13 cellular contexts compared by ENCODE assay signal in genomic region chr7:132161231-132161915, GRCh38.
DNase-seq lines count a peak whose midpoint lies in the region; ATAC-seq and TF ChIP-seq lines count a peak whose summit lies in the region.
"Had no signal": no experiment of that assay in that cellular context is flagged by ENCODE, and none has a peak within 500 bp of the region (broad histone marks: within the 10 kb centered on the region; RNA-seq: fewer than 3 reads in every experiment).

No MANE protein-coding gene starts in this region.

- no peak overlapping the region for H3K27ac Mint-ChIP-seq in activated CD4-positive, alpha-beta T cell treated with anti-CD3 and anti-CD28 coated beads, Interleukin-2, amount 10 ng/mL, durations not matched to agents 24 days and 14 days

- no peaks in the 10 kb centered on the region for H3K9me3 ChIP-seq in left lung
- H3K9me3 ChIP-seq in testis = no peaks in the 10 kb centered on the region

- intact Hi-C loops in left lung (cut with DNase I) = no loop called here
- intact Hi-C loops in testis (cut with DNase I; ENCODE audit: low total_unique reads) = no loop called here
- intact Hi-C loops in activated CD4-positive, alpha-beta T cell treated with anti-CD3 and anti-CD28 coated beads, Interleukin-2, amount 10 ng/mL, durations not matched to agents 24 days and 14 days (cut with micrococcal nuclease) = no loop called here

- no peak overlapping the region for H3K4me3 ChIP-seq in left lung
- no peak overlapping the region for H3K4me3 ChIP-seq in testis

- DNase-seq in NCI-H82 (lab: John Stamatoyannopoulos, UW) (peak; percentile 36), NCI-H82 treated with DMSO at 0.1 percent for 48 hours (lab: John Stamatoyannopoulos, UW; ENCODE audit: unreplicated experiment) (no peak), cerebellar cortex (ENCODE audit: low spot score) (peak; percentile 44), left lung (peak in 1 of 2 donors; percentile 75), testis (peak; percentile 47)
- no peak for DNase-seq in activated naive CD4-positive, alpha-beta T cell treated with Interleukin-2 at 50 U/mL for 16 hours
- no peak for DNase-seq in activated CD4-positive, alpha-beta T cell treated with anti-CD3 and anti-CD28 coated beads, Interleukin-2, amount 10 ng/mL, durations not matched to agents 24 days and 14 days
- no peak for DNase-seq in stimulated activated CD4-positive, alpha-beta T cell treated with anti-CD3 and anti-CD28 coated beads, Interleukin-1b, Interleukin-23, amount 100 ng/mL, for 48 hours
- DNase-seq: activated naive CD4-positive, alpha-beta T cell treated with anti-CD3 and anti-CD28 coated beads, Interleukin-2, amount 10 ng/mL, durations not matched to agents 7 days and 5 days; central memory CD4-positive, alpha-beta T cell; glutamatergic neuron; kidney; NCI-H2171 had no signal

- no peak for TF ChIP-seq POLR2A in testis (IDR thresholded peaks at IDR 0.05)

- TF ChIP-seq CTCF in left lung (IDR thresholded peaks at IDR 0.05) (no peak), testis (IDR thresholded peaks at IDR 0.05) (no peak)

- no peaks in the 10 kb centered on the region for H3K27me3 Mint-ChIP-seq in activated CD4-positive, alpha-beta T cell treated with anti-CD3 and anti-CD28 coated beads, Interleukin-2, amount 10 ng/mL, durations not matched to agents 24 days and 14 days

- WGBS in testis, 2 donors = 80% methylated on average over 7 to 17 of the region's 17 CpGs

- peak; percentile 96 for ATAC-seq in left lung

- H3K4me1 Mint-ChIP-seq in activated CD4-positive, alpha-beta T cell treated with anti-CD3 and anti-CD28 coated beads, Interleukin-2, amount 10 ng/mL, durations not matched to agents 24 days and 14 days = no peaks in the 10 kb centered on the region
- H3K4me1 Mint-ChIP-seq: activated naive CD4-positive, alpha-beta T cell treated with anti-CD3 and anti-CD28 coated beads, Interleukin-2, amount 10 ng/mL, durations not matched to agents 7 days and 5 days had no signal

- no peak overlapping the region for H3K4me3 Mint-ChIP-seq in activated CD4-positive, alpha-beta T cell treated with anti-CD3 and anti-CD28 coated beads, Interleukin-2, amount 10 ng/mL, durations not matched to agents 24 days and 14 days
- H3K4me3 Mint-ChIP-seq: activated naive CD4-positive, alpha-beta T cell treated with anti-CD3 and anti-CD28 coated beads, Interleukin-2, amount 10 ng/mL, durations not matched to agents 7 days and 5 days had no signal

- H3K27me3 ChIP-seq in left lung (no peaks in the 10 kb centered on the region), testis (no peaks in the 10 kb centered on the region)

- H3K36me3 Mint-ChIP-seq in activated CD4-positive, alpha-beta T cell treated with anti-CD3 and anti-CD28 coated beads, Interleukin-2, amount 10 ng/mL, durations not matched to agents 24 days and 14 days (ENCODE audit: low read depth) = no peaks in the 10 kb centered on the region

- no peak overlapping the region for H3K27ac ChIP-seq in left lung
- no peak overlapping the region for H3K27ac ChIP-seq in testis

- H3K36me3 ChIP-seq in left lung (no peaks in the 10 kb centered on the region), testis (ENCODE audit: low read depth, missing control alignments) (no peaks in the 10 kb centered on the region)

- H3K4me1 ChIP-seq in left lung = no peaks in the 10 kb centered on the region
- H3K4me1 ChIP-seq in testis = peaks cover 11% of the 10 kb centered on the region

- no peaks in the 10 kb centered on the region for H3K9me3 Mint-ChIP-seq in activated CD4-positive, alpha-beta T cell treated with anti-CD3 and anti-CD28 coated beads, Interleukin-2, amount 10 ng/mL, durations not matched to agents 24 days and 14 days
- H3K9me3 Mint-ChIP-seq: activated naive CD4-positive, alpha-beta T cell treated with anti-CD3 and anti-CD28 coated beads, Interleukin-2, amount 10 ng/mL, durations not matched to agents 7 days and 5 days had no signal

Comparison
In these comparisons a context has a peak if more than half of its experiments do, and no peak if none do; other contexts are left out.
1. DNase-seq: peak in NCI-H82 (single experiment), cerebellar cortex (single experiment) and testis (single experiment); none in NCI-H82 treated with DMSO at 0.1 percent for 48 hours (single experiment), activated naive CD4-positive, alpha-beta T cell treated with Interleukin-2 at 50 U/mL for 16 hours (single experiment), activated CD4-positive, alpha-beta T cell treated with anti-CD3 and anti-CD28 coated beads, Interleukin-2, amount 10 ng/mL, durations not matched to agents 24 days and 14 days (single experiment) and stimulated activated CD4-positive, alpha-beta T cell treated with anti-CD3 and anti-CD28 coated beads, Interleukin-1b, Interleukin-23, amount 100 ng/mL, for 48 hours (single experiment).